ENCODE assay signal across 21 cellular contexts in genomic region chr2:101981066-101981465, GRCh38. TPM values are rescaled to one million over a fixed set of nuclear protein-coding genes. Genes with fewer than 3 reads are reported as not detected.
"Had no signal": no experiment of that assay in that cellular context is flagged by ENCODE, and none has a peak within 500 bp of the region (broad histone marks: within the 10 kb centered on the region; RNA-seq: fewer than 3 reads in every experiment).

No MANE protein-coding gene starts in this region.

- H3K4me2 ChIP-seq: SK-N-SH had no signal

- H3K27ac ChIP-seq: ascending aorta, heart right ventricle, thoracic aorta, upper lobe of right lung, VCaP had no signal

- DNase-seq: activated CD4-positive, alpha-beta memory T cell treated with anti-CD3 and anti-CD28 coated beads, Interleukin-2, amount 10 ng/mL, durations not matched to agents 7 days and 5 days; activated CD4-positive, alpha-beta T cell treated with anti-CD3 and anti-CD28 coated beads, Interleukin-2, amount 10 ng/mL, durations not matched to agents 24 days and 14 days; activated naive CD4-positive, alpha-beta T cell treated with anti-CD3 and anti-CD28 coated beads, Interleukin-2, amount 50 U/mL, for 16 hours; central memory CD4-positive, alpha-beta T cell; endodermal cell; heart right ventricle; left ventricle myocardium superior; midbrain; nucleus accumbens; retina; SK-N-SH; stimulated activated CD4-positive, alpha-beta T cell treated with anti-CD3 and anti-CD28 coated beads, Interleukin-2, amount 100 ng/mL, for 48 hours; stimulated activated naive CD4-positive, alpha-beta T cell; upper lobe of right lung had no signal

- H3K4me1 ChIP-seq: upper lobe of right lung had no signal

- H3K9me3 Mint-ChIP-seq: activated CD4-positive, alpha-beta memory T cell treated with anti-CD3 and anti-CD28 coated beads, Interleukin-2, amount 10 ng/mL, durations not matched to agents 7 days and 5 days; activated CD4-positive, alpha-beta T cell treated with anti-CD3 and anti-CD28 coated beads, Interleukin-2, amount 10 ng/mL, durations not matched to agents 24 days and 14 days; activated T-helper 1 cell treated with anti-CD3 and anti-CD28 coated beads, Interleukin-12 subunit alpha, Interleukin-12 subunit beta, Interleukin-2, Interleukin-4 antibody, amounts not matched to agents 30 ng/mL and 10 ng/mL and 1 ng/mL, durations not matched to agents 14 hours and 24 hours and 36 hours; endodermal cell had no signal

- H3K36me3 ChIP-seq: ascending aorta, heart right ventricle, thoracic aorta, upper lobe of right lung had no signal

- H3K9me2 ChIP-seq: SK-N-SH had no signal

- H3K4me3 ChIP-seq: ascending aorta, heart right ventricle, thoracic aorta, upper lobe of right lung had no signal

- H3K4me1 Mint-ChIP-seq: activated CD4-positive, alpha-beta memory T cell treated with anti-CD3 and anti-CD28 coated beads, Interleukin-2, amount 10 ng/mL, durations not matched to agents 7 days and 5 days; activated CD4-positive, alpha-beta T cell treated with anti-CD3 and anti-CD28 coated beads, Interleukin-2, amount 10 ng/mL, durations not matched to agents 24 days and 14 days had no signal

- ATAC-seq: heart right ventricle, left ventricle myocardium superior, upper lobe of right lung had no signal

- H3K9me3 ChIP-seq: ascending aorta, heart right ventricle, SK-N-SH, thoracic aorta, upper lobe of right lung had no signal

- H3K27me3 ChIP-seq: ascending aorta, heart right ventricle, upper lobe of right lung had no signal

- H3K27me3 Mint-ChIP-seq: activated CD4-positive, alpha-beta memory T cell treated with anti-CD3 and anti-CD28 coated beads, Interleukin-2, amount 10 ng/mL, durations not matched to agents 7 days and 5 days; activated CD4-positive, alpha-beta T cell treated with anti-CD3 and anti-CD28 coated beads, Interleukin-2, amount 10 ng/mL, durations not matched to agents 24 days and 14 days had no signal

- H3K4me3 Mint-ChIP-seq: activated CD4-positive, alpha-beta memory T cell treated with anti-CD3 and anti-CD28 coated beads, Interleukin-2, amount 10 ng/mL, durations not matched to agents 7 days and 5 days; activated CD4-positive, alpha-beta T cell treated with anti-CD3 and anti-CD28 coated beads, Interleukin-2, amount 10 ng/mL, durations not matched to agents 24 days and 14 days; activated T-helper 1 cell treated with anti-CD3 and anti-CD28 coated beads, Interleukin-12 subunit alpha, Interleukin-12 subunit beta, Interleukin-2, Interleukin-4 antibody, amounts not matched to agents 30 ng/mL and 10 ng/mL and 1 ng/mL, durations not matched to agents 14 hours and 24 hours and 36 hours; endodermal cell had no signal

- H3K27ac Mint-ChIP-seq: activated CD4-positive, alpha-beta memory T cell treated with anti-CD3 and anti-CD28 coated beads, Interleukin-2, amount 10 ng/mL, durations not matched to agents 7 days and 5 days; activated CD4-positive, alpha-beta T cell treated with anti-CD3 and anti-CD28 coated beads, Interleukin-2, amount 10 ng/mL, durations not matched to agents 24 days and 14 days; activated T-helper 1 cell treated with anti-CD3 and anti-CD28 coated beads, Interleukin-12 subunit alpha, Interleukin-12 subunit beta, Interleukin-2, Interleukin-4 antibody, amounts not matched to agents 30 ng/mL and 10 ng/mL and 1 ng/mL, durations not matched to agents 14 hours and 24 hours and 36 hours; endodermal cell had no signal

RNA-seq across cellular contexts. Expression of gene IL1R2, which starts 10.7 kb away (rescaled TPM):
- total RNA-seq: fibroblast of villous mesenchyme; T-helper 2 cell treated with Interferon-gamma antibody and Interleukin-4, amounts not matched to agents 100 ng/mL and 5 ng/mL, for 36 hours had no signal
- polyA plus RNA-seq: neural cell had no signal
